Comparison of ENCODE assay signal across 28 cellular contexts in genomic region chrX:69968956-69969355, GRCh38.
DNase-seq lines count a peak whose midpoint lies in the region; ATAC-seq and TF ChIP-seq lines count a peak whose summit lies in the region.
"Had no signal": no experiment of that assay in that cellular context is flagged by ENCODE, and none has a peak within 500 bp of the region (broad histone marks: within the 10 kb centered on the region; RNA-seq: fewer than 3 reads in every experiment).

No MANE protein-coding gene starts in this region.

- no peaks in the 10 kb centered on the region for H3K27me3 ChIP-seq in A673 (replicated peaks; ENCODE audit: insufficient read depth, low read depth, low read length, poor library complexity)
- no peaks in the 10 kb centered on the region for H3K27me3 ChIP-seq in CD8-positive, alpha-beta memory T cell (ENCODE audit: insufficient read depth, low read length, poor library complexity, severe bottlenecking)
- H3K27me3 ChIP-seq: brain microvascular endothelial cell, esophagus squamous epithelium, gastroesophageal sphincter, MG63, thyroid gland had no signal

- no peak overlapping the region for H3K27ac Mint-ChIP-seq in CD8-positive, alpha-beta memory T cell
- no peak overlapping the region for H3K27ac Mint-ChIP-seq in activated CD8-positive, alpha-beta memory T cell treated with anti-CD3 and anti-CD28 coated beads, Interleukin-2, amount 10 ng/mL, durations not matched to agents 7 days and 5 days
- H3K27ac Mint-ChIP-seq: CD4-positive, CD25-positive, alpha-beta regulatory T cell; GM23338; nephron; stimulated activated naive CD8-positive, alpha-beta T cell treated with anti-CD3 and anti-CD28 coated beads, Interleukin-15, Interleukin-2, amounts not matched to agents 100 ng/mL and 50 ng/mL, for 24 hours; T-helper 17 cell had no signal

- peaks cover 0 to 2% of the 10 kb centered on the region in 2 donors for H3K27me3 Mint-ChIP-seq in CD8-positive, alpha-beta memory T cell
- no peaks in the 10 kb centered on the region for H3K27me3 Mint-ChIP-seq in activated CD8-positive, alpha-beta memory T cell treated with anti-CD3 and anti-CD28 coated beads, Interleukin-2, amount 10 ng/mL, durations not matched to agents 7 days and 5 days
- H3K27me3 Mint-ChIP-seq: CD4-positive, CD25-positive, alpha-beta regulatory T cell; stimulated activated naive CD8-positive, alpha-beta T cell treated with anti-CD3 and anti-CD28 coated beads, Interleukin-15, Interleukin-2, amounts not matched to agents 100 ng/mL and 50 ng/mL, for 24 hours; T-helper 17 cell had no signal

- H3K4me1 Mint-ChIP-seq in CD8-positive, alpha-beta memory T cell = no peaks in the 10 kb centered on the region
- no peaks in the 10 kb centered on the region for H3K4me1 Mint-ChIP-seq in activated CD8-positive, alpha-beta memory T cell treated with anti-CD3 and anti-CD28 coated beads, Interleukin-2, amount 10 ng/mL, durations not matched to agents 7 days and 5 days
- H3K4me1 Mint-ChIP-seq: CD4-positive, CD25-positive, alpha-beta regulatory T cell; GM23338; nephron; T-helper 17 cell had no signal

- H3K9me3 Mint-ChIP-seq in CD8-positive, alpha-beta memory T cell = peaks cover 0 to 1% (median 0%) of the 10 kb centered on the region in 5 donors
- H3K9me3 Mint-ChIP-seq in activated CD8-positive, alpha-beta memory T cell treated with anti-CD3 and anti-CD28 coated beads, Interleukin-2, amount 10 ng/mL, durations not matched to agents 7 days and 5 days (ENCODE audit: low read depth) = no peaks in the 10 kb centered on the region
- H3K9me3 Mint-ChIP-seq: GM23338; nephron; stimulated activated naive CD8-positive, alpha-beta T cell treated with anti-CD3 and anti-CD28 coated beads, Interleukin-15, Interleukin-2, amounts not matched to agents 100 ng/mL and 50 ng/mL, for 24 hours had no signal

- H3K4me3 ChIP-seq in A673 (ENCODE audit: low read depth, low read length, poor library complexity, severe bottlenecking) = no peak overlapping the region
- no peak overlapping the region for H3K4me3 ChIP-seq in CD8-positive, alpha-beta memory T cell (ENCODE audit: low read length)
- H3K4me3 ChIP-seq: adrenal gland, esophagus squamous epithelium, gastroesophageal sphincter, GM23338, lower lobe of right lung, MG63, thyroid gland had no signal

- no peak overlapping the region for H3K27ac ChIP-seq in A673 (ENCODE audit: low read depth, low read length, poor library complexity, severe bottlenecking)
- H3K27ac ChIP-seq in CD8-positive, alpha-beta memory T cell (ENCODE audit: low read depth, low read length) = no peak overlapping the region
- H3K27ac ChIP-seq: adrenal gland, brain microvascular endothelial cell, esophagus squamous epithelium, gastroesophageal sphincter, lower lobe of right lung, parathyroid adenoma, thyroid gland had no signal

- no peaks in the 10 kb centered on the region for H3K4me1 ChIP-seq in A673 (ENCODE audit: insufficient read depth, low read length, poor library complexity, severe bottlenecking)
- H3K4me1 ChIP-seq in CD8-positive, alpha-beta memory T cell (ENCODE audit: insufficient read depth, low read length) = no peaks in the 10 kb centered on the region
- H3K4me1 ChIP-seq: adrenal gland, esophagus squamous epithelium, lower lobe of right lung, parathyroid adenoma, thyroid gland had no signal

- POLR2A ChIA-PET in A673 (lab: Charles Lee; ENCODE audit: low non-redundant PET) = no interaction called here
- POLR2A ChIA-PET in CD8-positive, alpha-beta memory T cell (lab: Charles Lee) = no interaction called here

- TF ChIP-seq CTCF in A673 (conservative IDR thresholded peaks at IDR 0.05; ENCODE audit: low read depth, low read length) = no peak

- BruUV-seq in A673 (replicated peaks; lab: Mats Ljungman, UMichigan) = no TSS peak

- H3K4me3 Mint-ChIP-seq in CD8-positive, alpha-beta memory T cell = no peak overlapping the region
- H3K4me3 Mint-ChIP-seq in activated CD8-positive, alpha-beta memory T cell treated with anti-CD3 and anti-CD28 coated beads, Interleukin-2, amount 10 ng/mL, durations not matched to agents 7 days and 5 days = no peak overlapping the region
- H3K4me3 Mint-ChIP-seq: CD4-positive, CD25-positive, alpha-beta regulatory T cell; GM23338; nephron; stimulated activated naive CD8-positive, alpha-beta T cell treated with anti-CD3 and anti-CD28 coated beads, Interleukin-15, Interleukin-2, amounts not matched to agents 100 ng/mL and 50 ng/mL, for 24 hours; T-helper 17 cell had no signal

- CTCF ChIA-PET in A673 (lab: Charles Lee) = no interaction called here
- CTCF ChIA-PET in CD8-positive, alpha-beta memory T cell (lab: Charles Lee) = no interaction called here
- CTCF ChIA-PET in activated CD8-positive, alpha-beta memory T cell treated with anti-CD3 and anti-CD28 coated beads, Interleukin-2, amount 10 ng/mL, durations not matched to agents 7 days and 5 days (lab: Charles Lee) = no interaction called here

- ATAC-seq in activated CD8-positive, alpha-beta memory T cell treated with anti-CD3 and anti-CD28 coated beads, Interleukin-2, amount 10 ng/mL, durations not matched to agents 7 days and 5 days = no peak
- ATAC-seq: gastroesophageal sphincter, GM23338, lower lobe of right lung, T-helper 17 cell had no signal

- no peaks in the 10 kb centered on the region for H3K36me3 Mint-ChIP-seq in CD8-positive, alpha-beta memory T cell
- H3K36me3 Mint-ChIP-seq in activated CD8-positive, alpha-beta memory T cell treated with anti-CD3 and anti-CD28 coated beads, Interleukin-2, amount 10 ng/mL, durations not matched to agents 7 days and 5 days = no peaks in the 10 kb centered on the region
- H3K36me3 Mint-ChIP-seq: CD4-positive, CD25-positive, alpha-beta regulatory T cell had no signal

- H3K9me3 ChIP-seq in A673 (ENCODE audit: low read depth, low read length, poor library complexity, severe bottlenecking) = no peaks in the 10 kb centered on the region
- H3K9me3 ChIP-seq in CD8-positive, alpha-beta memory T cell (ENCODE audit: low read length) = no peaks in the 10 kb centered on the region
- H3K9me3 ChIP-seq: adrenal gland, esophagus squamous epithelium, gastroesophageal sphincter, lower lobe of right lung, MG63, SK-N-SH, thyroid gland had no signal

- H3K36me3 ChIP-seq in A673 (ENCODE audit: insufficient read depth, low read length, poor library complexity, severe bottlenecking) = no peaks in the 10 kb centered on the region
- H3K36me3 ChIP-seq in CD8-positive, alpha-beta memory T cell (ENCODE audit: insufficient read depth, low read length) = no peaks in the 10 kb centered on the region
- H3K36me3 ChIP-seq: adrenal gland, brain microvascular endothelial cell, esophagus squamous epithelium, gastroesophageal sphincter, lower lobe of right lung, MG63, thyroid gland had no signal

- peak; percentile 6 for DNase-seq in A673 (ENCODE audit: low spot score)
- peak; percentile 0 for DNase-seq in NCI-H1105 (lab: John Stamatoyannopoulos, UW)
- DNase-seq in NCI-H82 (lab: John Stamatoyannopoulos, UW) = peak; percentile 84
- peak; percentile 48 for DNase-seq in foreskin melanocyte
- DNase-seq in SHP77 treated with DMSO at 0.1 percent for 48 hours (lab: John Stamatoyannopoulos, UW) = no peak
- no peak for DNase-seq in CD8-positive, alpha-beta memory T cell
- no peak for DNase-seq in activated CD8-positive, alpha-beta memory T cell treated with anti-CD3 and anti-CD28 coated beads, Interleukin-2, amount 10 ng/mL, durations not matched to agents 7 days and 5 days
- DNase-seq: activated naive CD4-positive, alpha-beta T cell treated with Interleukin-2 at 50 U/mL for 16 hours; activated T-cell treated with anti-CD3 and anti-CD28 coated beads, Interleukin-2, amount 50 U/mL, for 48 hours; brain microvascular endothelial cell; CD4-positive, CD25-positive, alpha-beta regulatory T cell; esophagus squamous epithelium; GF-D8; islet precursor cell; lower lobe of right lung; MG63; NCI-H1417 treated with DMSO at 0.1 percent for 48 hours; NK-92 treated with Interleukin-12 subunit alpha and Interleukin-12 subunit beta, amount 100 ng/mL, for 24 hours; SK-N-SH; stimulated activated CD4-positive, alpha-beta T cell treated with anti-CD3 and anti-CD28 coated beads, Interleukin-15, amount 100 ng/mL, for 24 hours; T-helper 17 cell; thyroid gland had no signal

- intact Hi-C loops in A673 (cut with micrococcal nuclease; ENCODE audit: unreplicated experiment) = no loop called here

Comparison
In these comparisons a context has a peak if more than half of its experiments do, and no peak if none do; other contexts are left out.
1. DNase-seq: peak in A673 (single experiment), NCI-H1105 (single experiment), NCI-H82 (single experiment) and foreskin melanocyte (single experiment); none in SHP77 treated with DMSO at 0.1 percent for 48 hours (single experiment), CD8-positive, alpha-beta memory T cell (0 of 5) and activated CD8-positive, alpha-beta memory T cell treated with anti-CD3 and anti-CD28 coated beads, Interleukin-2, amount 10 ng/mL, durations not matched to agents 7 days and 5 days (single experiment).